Comparison of ENCODE assay signal across 10 cellular contexts in the genomic region with DNA sequence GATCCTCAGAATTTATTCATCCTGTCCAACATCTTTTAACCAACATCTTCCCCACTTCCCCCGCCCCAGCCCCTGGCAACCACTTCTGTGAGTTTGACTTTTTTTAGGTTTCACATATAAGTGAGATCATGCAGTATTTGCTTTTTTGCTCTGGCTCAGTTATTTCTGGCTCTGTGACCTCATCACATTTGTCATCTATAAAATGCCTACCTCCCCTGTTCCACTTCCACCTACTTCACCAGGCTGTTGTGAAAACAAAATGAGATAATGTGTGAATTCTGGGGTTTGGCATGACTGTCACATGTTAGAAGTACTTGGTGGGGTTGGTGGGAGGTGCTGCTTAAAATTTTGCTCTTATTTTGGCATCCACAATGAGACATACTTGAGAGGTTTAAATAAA. TPM values are rescaled to one million over a fixed set of nuclear protein-coding genes. Genes with fewer than 3 reads are reported as not detected.
DNase-seq lines count a peak whose midpoint lies in the region; ATAC-seq, FAIRE-seq and TF ChIP-seq lines count a peak whose summit lies in the region.
"Had no signal": no experiment of that assay in that cellular context is flagged by ENCODE, and none has a peak within 500 bp of the region (broad histone marks: within the 10 kb centered on the region; RNA-seq: fewer than 3 reads in every experiment).

No MANE protein-coding gene starts in this region.

- H3K4me1 Mint-ChIP-seq in activated naive CD4-positive, alpha-beta T cell treated with anti-CD3 and anti-CD28 coated beads for 36 hours (ENCODE audit: low read depth) = peaks cover 20% of the 10 kb centered on the region
- H3K4me1 Mint-ChIP-seq in activated naive CD8-positive, alpha-beta T cell treated with anti-CD3 and anti-CD28 coated beads, Interleukin-2, amount 10 ng/mL, durations not matched to agents 7 days and 5 days = peaks cover 14% of the 10 kb centered on the region
- peaks cover 9% of the 10 kb centered on the region for H3K4me1 Mint-ChIP-seq in stimulated activated memory B cell treated with anti-CD40 and anti-IgM and Interleukin-4, amounts not matched to agents 10 μg/mL and 1 μg/mL and 100 μg/mL, for 72 hours
- peaks cover 4% of the 10 kb centered on the region for H3K4me1 Mint-ChIP-seq in mesothelial cell of epicardium

- peaks cover 0 to 8% (median 3%) of the 10 kb centered on the region in 4 donors for H3K4me1 ChIP-seq in stomach

- no peak for TF ChIP-seq CTCF in mesothelial cell of epicardium (IDR thresholded peaks at IDR 0.05; ENCODE audit: unreplicated experiment)
- TF ChIP-seq CTCF in stomach (IDR thresholded peaks at IDR 0.05) = no peak

- DNase-seq in activated naive CD4-positive, alpha-beta T cell treated with anti-CD3 and anti-CD28 coated beads for 36 hours = peak; percentile 69
- no peak for DNase-seq in activated naive CD4-positive, alpha-beta T cell treated with anti-CD3 and anti-CD28 coated beads, Interleukin-2, amount 50 U/mL, for 16 hours
- no peak for DNase-seq in activated naive CD8-positive, alpha-beta T cell treated with anti-CD3 and anti-CD28 coated beads, Interleukin-2, amount 10 ng/mL, durations not matched to agents 7 days and 5 days
- no peak for DNase-seq in mesothelial cell of epicardium (ENCODE audit: low spot score in 2 of 2, unreplicated experiment in 2 of 2)
- no peak for DNase-seq in RCC 7860 (ENCODE audit: low spot score)
- no peak for DNase-seq in stomach
- DNase-seq: IMR-90, mammary epithelial cell had no signal

- H3K9me3 Mint-ChIP-seq in activated naive CD4-positive, alpha-beta T cell treated with anti-CD3 and anti-CD28 coated beads for 36 hours = no peaks in the 10 kb centered on the region
- no peaks in the 10 kb centered on the region for H3K9me3 Mint-ChIP-seq in activated naive CD8-positive, alpha-beta T cell treated with anti-CD3 and anti-CD28 coated beads, Interleukin-2, amount 10 ng/mL, durations not matched to agents 7 days and 5 days
- H3K9me3 Mint-ChIP-seq in stimulated activated memory B cell treated with anti-CD40 and anti-IgM and Interleukin-4, amounts not matched to agents 10 μg/mL and 1 μg/mL and 100 μg/mL, for 72 hours = no peaks in the 10 kb centered on the region
- H3K9me3 Mint-ChIP-seq in mesothelial cell of epicardium = no peaks in the 10 kb centered on the region

- H3K36me3 Mint-ChIP-seq in activated naive CD4-positive, alpha-beta T cell treated with anti-CD3 and anti-CD28 coated beads for 36 hours (ENCODE audit: low read depth) = peaks cover 2% of the 10 kb centered on the region
- H3K36me3 Mint-ChIP-seq in activated naive CD8-positive, alpha-beta T cell treated with anti-CD3 and anti-CD28 coated beads, Interleukin-2, amount 10 ng/mL, durations not matched to agents 7 days and 5 days = no peaks in the 10 kb centered on the region
- peaks cover 19% of the 10 kb centered on the region for H3K36me3 Mint-ChIP-seq in stimulated activated memory B cell treated with anti-CD40 and anti-IgM and Interleukin-4, amounts not matched to agents 10 μg/mL and 1 μg/mL and 100 μg/mL, for 72 hours
- peaks cover 22% of the 10 kb centered on the region for H3K36me3 Mint-ChIP-seq in mesothelial cell of epicardium

- intact Hi-C loops in activated naive CD4-positive, alpha-beta T cell treated with anti-CD3 and anti-CD28 coated beads for 36 hours (cut with micrococcal nuclease) = loop anchor here (1.0 to 10.0 kb wide), 4 partner anchors 15 to 1168 kb away; no protein-coding TSS in a partner anchor
- intact Hi-C loops in stomach (cut with DNase I; ENCODE audit: low total_unique reads) = no loop called here

- TF ChIP-seq POLR2A in stomach (IDR thresholded peaks at IDR 0.05) = no peak

- TF ChIP-seq EP300 in stomach (IDR thresholded peaks at IDR 0.05) = no peak

- no peak for FAIRE-seq in RCC 7860 (lab: Jason Lieb, UNC)

- WGBS in stomach, 5 donors = 91 to 100% (median 93%) methylated on average over 1 of the region's 1 CpG

- H3K4me3 Mint-ChIP-seq in activated naive CD4-positive, alpha-beta T cell treated with anti-CD3 and anti-CD28 coated beads for 36 hours = no peak overlapping the region
- H3K4me3 Mint-ChIP-seq in activated naive CD8-positive, alpha-beta T cell treated with anti-CD3 and anti-CD28 coated beads, Interleukin-2, amount 10 ng/mL, durations not matched to agents 7 days and 5 days = no peak overlapping the region
- H3K4me3 Mint-ChIP-seq in stimulated activated memory B cell treated with anti-CD40 and anti-IgM and Interleukin-4, amounts not matched to agents 10 μg/mL and 1 μg/mL and 100 μg/mL, for 72 hours = no peak overlapping the region
- no peak overlapping the region for H3K4me3 Mint-ChIP-seq in mesothelial cell of epicardium

- peak overlapping the region; percentile 27 for H3K27ac Mint-ChIP-seq in activated naive CD4-positive, alpha-beta T cell treated with anti-CD3 and anti-CD28 coated beads for 36 hours
- no peak overlapping the region for H3K27ac Mint-ChIP-seq in activated naive CD8-positive, alpha-beta T cell treated with anti-CD3 and anti-CD28 coated beads, Interleukin-2, amount 10 ng/mL, durations not matched to agents 7 days and 5 days
- H3K27ac Mint-ChIP-seq in stimulated activated memory B cell treated with anti-CD40 and anti-IgM and Interleukin-4, amounts not matched to agents 10 μg/mL and 1 μg/mL and 100 μg/mL, for 72 hours = peak overlapping the region; percentile 50
- no peak overlapping the region for H3K27ac Mint-ChIP-seq in mesothelial cell of epicardium

- peak; percentile 39 for ATAC-seq in HG02938 (IDR thresholded peaks at IDR 0.05; ENCODE audit: unreplicated experiment)
- peak; percentile 50 for ATAC-seq in activated naive CD8-positive, alpha-beta T cell treated with anti-CD3 and anti-CD28 coated beads, Interleukin-2, amount 10 ng/mL, durations not matched to agents 7 days and 5 days (ENCODE audit: low read depth)
- no peak for ATAC-seq in stimulated activated memory B cell treated with anti-CD40 and anti-IgM and Interleukin-4, amounts not matched to agents 10 μg/mL and 1 μg/mL and 100 μg/mL, for 72 hours

- H3K27me3 Mint-ChIP-seq in activated naive CD4-positive, alpha-beta T cell treated with anti-CD3 and anti-CD28 coated beads for 36 hours (ENCODE audit: low read depth) = no peaks in the 10 kb centered on the region
- H3K27me3 Mint-ChIP-seq in activated naive CD8-positive, alpha-beta T cell treated with anti-CD3 and anti-CD28 coated beads, Interleukin-2, amount 10 ng/mL, durations not matched to agents 7 days and 5 days = no peaks in the 10 kb centered on the region
- H3K27me3 Mint-ChIP-seq in stimulated activated memory B cell treated with anti-CD40 and anti-IgM and Interleukin-4, amounts not matched to agents 10 μg/mL and 1 μg/mL and 100 μg/mL, for 72 hours = no peaks in the 10 kb centered on the region
- no peaks in the 10 kb centered on the region for H3K27me3 Mint-ChIP-seq in mesothelial cell of epicardium (ENCODE audit: low read depth)

- POLR2A ChIA-PET in activated naive CD8-positive, alpha-beta T cell treated with anti-CD3 and anti-CD28 coated beads, Interleukin-2, amount 10 ng/mL, durations not matched to agents 7 days and 5 days (lab: Charles Lee) = no interaction called here

- H3K4me3 ChIP-seq in stomach = no peak overlapping the region

- H3K36me3 ChIP-seq in stomach = peaks cover 0 to 13% (median 0%) of the 10 kb centered on the region in 4 donors

- H3K9me3 ChIP-seq in stomach = no peaks in the 10 kb centered on the region

- CTCF ChIA-PET in activated naive CD4-positive, alpha-beta T cell treated with anti-CD3 and anti-CD28 coated beads for 36 hours (lab: Charles Lee) = no interaction called here

- H3K27ac ChIP-seq in stomach = no peak overlapping the region

- H3K27me3 ChIP-seq in stomach = no peaks in the 10 kb centered on the region

RNA-seq across cellular contexts. Expression of gene HHAT, which starts 18.4 kb away (rescaled TPM):
- total RNA-seq in activated naive CD4-positive, alpha-beta T cell treated with anti-CD3 and anti-CD28 coated beads for 36 hours = 1 to 10 TPM; 3.6 to 3.9 TPM
- 1 to 10 TPM; 3.3 to 3.8 TPM for total RNA-seq in activated naive CD8-positive, alpha-beta T cell treated with anti-CD3 and anti-CD28 coated beads, Interleukin-2, amount 10 ng/mL, durations not matched to agents 7 days and 5 days
- 17.4 to 19.2 TPM (median 18.0 TPM) in 3 replicates for total RNA-seq in mesothelial cell of epicardium
- total RNA-seq in stomach = 1 to 10 TPM in 3 of 5 donors, under 1 TPM in 2; under 0.01 to 5.8 (median 2.9) TPM
- polyA plus RNA-seq in stomach = 1 to 10 TPM in 2 of 3 donors, under 1 TPM in 1; 0.93 to 2.2 (median 1.1) TPM

Comparison
In these comparisons a context has a peak if more than half of its experiments do, and no peak if none do; other contexts are left out.
1. H3K27ac Mint-ChIP-seq: peak in activated naive CD4-positive, alpha-beta T cell treated with anti-CD3 and anti-CD28 coated beads for 36 hours (single experiment) and stimulated activated memory B cell treated with anti-CD40 and anti-IgM and Interleukin-4, amounts not matched to agents 10 μg/mL and 1 μg/mL and 100 μg/mL, for 72 hours (single experiment); none in activated naive CD8-positive, alpha-beta T cell treated with anti-CD3 and anti-CD28 coated beads, Interleukin-2, amount 10 ng/mL, durations not matched to agents 7 days and 5 days (single experiment) and mesothelial cell of epicardium (single experiment).